Comparison of ENCODE assay signal across 27 cellular contexts in genomic region chr2:268323-268722, GRCh38. TPM values are rescaled to one million over a fixed set of nuclear protein-coding genes. Genes with fewer than 3 reads are reported as not detected.
"Had no signal": no experiment of that assay in that cellular context is flagged by ENCODE, and none has a peak within 500 bp of the region (broad histone marks: within the 10 kb centered on the region; RNA-seq: fewer than 3 reads in every experiment).

No MANE protein-coding gene starts in this region.

- H3K4me3 ChIP-seq: hepatocyte, left lung, thoracic aorta, upper lobe of left lung had no signal

- H3K9me3 Mint-ChIP-seq: activated CD4-positive, alpha-beta T cell treated with anti-CD3 and anti-CD28 coated beads, Interleukin-2, amount 10 ng/mL, durations not matched to agents 7 days and 5 days; activated naive CD8-positive, alpha-beta T cell treated with anti-CD3 and anti-CD28 coated beads, Interleukin-2, amount 10 ng/mL, durations not matched to agents 7 days and 5 days; activated T-cell treated with anti-CD3 and anti-CD28 coated beads, Interleukin-2, amount 50 U/mL, for 24 hours; activated T-helper 2 cell treated with anti-CD3 and anti-CD28 coated beads, Interferon-gamma antibody, Interleukin-2, Interleukin-4, amounts not matched to agents 10 μg/mL and 5 μg/mL and 100 μg/mL, durations not matched to agents 14 hours and 24 hours and 36 hours; mesothelial cell of epicardium; natural killer cell had no signal

- H2AFZ ChIP-seq: hepatocyte had no signal

- H3K27me3 ChIP-seq: foreskin keratinocyte, hepatocyte, left lung, upper lobe of left lung had no signal

- H3K27me3 Mint-ChIP-seq: activated CD4-positive, alpha-beta T cell treated with anti-CD3 and anti-CD28 coated beads, Interleukin-2, amount 10 ng/mL, durations not matched to agents 7 days and 5 days; activated naive CD8-positive, alpha-beta T cell treated with anti-CD3 and anti-CD28 coated beads, Interleukin-2, amount 10 ng/mL, durations not matched to agents 7 days and 5 days; activated T-cell treated with anti-CD3 and anti-CD28 coated beads, Interleukin-2, amount 50 U/mL, for 24 hours; progenitor cell of endocrine pancreas had no signal

- H3K27ac ChIP-seq: epithelial cell of prostate, foreskin keratinocyte, hepatocyte, left lung, thoracic aorta, upper lobe of left lung, VCaP had no signal

- DNase-seq: activated CD4-positive, alpha-beta T cell treated with anti-CD3 and anti-CD28 coated beads, Interleukin-2, amount 10 ng/mL, durations not matched to agents 7 days and 5 days; activated CD4-positive, CD25-positive, alpha-beta regulatory T cell treated with anti-CD3 and anti-CD28 coated beads, Interleukin-2, amount 50 U/mL, for 72 hours; activated CD8-positive, alpha-beta T cell treated with anti-CD3 and anti-CD28 coated beads, Interleukin-2, amount 10 ng/mL, durations not matched to agents 7 days and 5 days; activated naive CD4-positive, alpha-beta T cell; activated naive CD8-positive, alpha-beta T cell treated with anti-CD3 and anti-CD28 coated beads, Interleukin-2, amount 10 ng/mL, durations not matched to agents 7 days and 5 days; activated T-cell treated with anti-CD3 and anti-CD28 coated beads, Interleukin-2, amount 50 U/mL, for 24 hours; amygdala; cerebellar nuclear complex; cortex of kidney; foreskin keratinocyte; glutamatergic neuron; kidney glomerular epithelial cell; left lung; natural killer cell; retina; stimulated activated CD4-positive, alpha-beta T cell treated with anti-CD3 and anti-CD28 coated beads, Interleukin-4, amount 100 ng/mL, for 1 hour; stimulated activated naive CD4-positive, alpha-beta T cell treated with Interleukin-2 at 50 U/mL for 16 hours; upper lobe of left lung had no signal

- H3K27ac Mint-ChIP-seq: activated CD4-positive, alpha-beta T cell treated with anti-CD3 and anti-CD28 coated beads, Interleukin-2, amount 10 ng/mL, durations not matched to agents 7 days and 5 days; activated CD8-positive, alpha-beta T cell treated with anti-CD3 and anti-CD28 coated beads, Interleukin-2, amount 10 ng/mL, durations not matched to agents 7 days and 5 days; activated naive CD8-positive, alpha-beta T cell treated with anti-CD3 and anti-CD28 coated beads, Interleukin-2, amount 10 ng/mL, durations not matched to agents 7 days and 5 days; mesothelial cell of epicardium; natural killer cell; progenitor cell of endocrine pancreas had no signal

- H3K4me3 Mint-ChIP-seq: activated CD4-positive, alpha-beta T cell treated with anti-CD3 and anti-CD28 coated beads, Interleukin-2, amount 10 ng/mL, durations not matched to agents 7 days and 5 days; activated CD8-positive, alpha-beta T cell treated with anti-CD3 and anti-CD28 coated beads, Interleukin-2, amount 10 ng/mL, durations not matched to agents 7 days and 5 days; activated naive CD8-positive, alpha-beta T cell treated with anti-CD3 and anti-CD28 coated beads, Interleukin-2, amount 10 ng/mL, durations not matched to agents 7 days and 5 days; mesothelial cell of epicardium; natural killer cell had no signal

- ATAC-seq: activated CD8-positive, alpha-beta T cell treated with anti-CD3 and anti-CD28 coated beads, Interleukin-2, amount 10 ng/mL, durations not matched to agents 7 days and 5 days; foreskin keratinocyte; left lung; natural killer cell had no signal

- H3K4me2 ChIP-seq: hepatocyte had no signal

- H3K9me3 ChIP-seq: left lung, thoracic aorta, upper lobe of left lung had no signal

RNA-seq across cellular contexts. Expression of gene ALKAL2, which starts 19.6 kb away (rescaled TPM):
- total RNA-seq: activated CD4-positive, alpha-beta T cell treated with anti-CD3 and anti-CD28 coated beads, Interleukin-2, amount 10 ng/mL, durations not matched to agents 7 days and 5 days; activated CD8-positive, alpha-beta T cell treated with anti-CD3 and anti-CD28 coated beads, Interleukin-2, amount 10 ng/mL, durations not matched to agents 7 days and 5 days; activated naive CD8-positive, alpha-beta T cell treated with anti-CD3 and anti-CD28 coated beads, Interleukin-2, amount 10 ng/mL, durations not matched to agents 7 days and 5 days; bronchial epithelial cell; foreskin keratinocyte; lung microvascular endothelial cell had no signal
